Comparison of ENCODE assay signal across 7 cellular contexts in genomic region chr12:107929436-107929835, GRCh38.
DNase-seq lines count a peak whose midpoint lies in the region; ATAC-seq, FAIRE-seq and TF ChIP-seq lines count a peak whose summit lies in the region.

No MANE protein-coding gene starts in this region.

- no peak overlapping the region for H3K27ac Mint-ChIP-seq in progenitor cell of endocrine pancreas
- H3K27ac Mint-ChIP-seq in activated CD4-positive, alpha-beta T cell treated with anti-CD3 and anti-CD28 coated beads, Interleukin-2, amount 10 ng/mL, durations not matched to agents 24 days and 14 days: no peak overlapping the region

- DNase-seq in H54 (ENCODE audit: insufficient read length, low spot score) (peak; percentile 19), NCI-H69 (lab: John Stamatoyannopoulos, UW) (peak; percentile 71), cerebellar cortex (ENCODE audit: low spot score) (peak; percentile 56), progenitor cell of endocrine pancreas (ENCODE audit: low spot score, unreplicated experiment) (no peak), hepatic stellate cell (ENCODE audit: low spot score) (no peak)
- no peak for DNase-seq in activated CD4-positive, alpha-beta T cell treated with anti-CD3 and anti-CD28 coated beads, Interleukin-2, amount 10 ng/mL, durations not matched to agents 24 days and 14 days

- H3K4me1 Mint-ChIP-seq in progenitor cell of endocrine pancreas (ENCODE audit: low read depth): no peaks in the 10 kb centered on the region
- H3K4me1 Mint-ChIP-seq in activated CD4-positive, alpha-beta T cell treated with anti-CD3 and anti-CD28 coated beads, Interleukin-2, amount 10 ng/mL, durations not matched to agents 24 days and 14 days: no peaks in the 10 kb centered on the region

- no peak for TF ChIP-seq POLR2A in H54 (IDR thresholded peaks at IDR 0.05; ENCODE audit: low read depth, low read length)

- FAIRE-seq in H54 (lab: Jason Lieb, UNC): peak; percentile 36

- no peak for ATAC-seq in GM19023 (IDR thresholded peaks at IDR 0.05; ENCODE audit: unreplicated experiment)

- H3K4me3 Mint-ChIP-seq in progenitor cell of endocrine pancreas (ENCODE audit: low read depth): no peak overlapping the region
- H3K4me3 Mint-ChIP-seq in activated CD4-positive, alpha-beta T cell treated with anti-CD3 and anti-CD28 coated beads, Interleukin-2, amount 10 ng/mL, durations not matched to agents 24 days and 14 days: no peak overlapping the region

- H3K9me3 Mint-ChIP-seq in progenitor cell of endocrine pancreas (ENCODE audit: low read depth): no peaks in the 10 kb centered on the region
- H3K9me3 Mint-ChIP-seq in activated CD4-positive, alpha-beta T cell treated with anti-CD3 and anti-CD28 coated beads, Interleukin-2, amount 10 ng/mL, durations not matched to agents 24 days and 14 days: no peaks in the 10 kb centered on the region

- peaks cover 51% of the 10 kb centered on the region for H3K27me3 Mint-ChIP-seq in progenitor cell of endocrine pancreas
- H3K27me3 Mint-ChIP-seq in activated CD4-positive, alpha-beta T cell treated with anti-CD3 and anti-CD28 coated beads, Interleukin-2, amount 10 ng/mL, durations not matched to agents 24 days and 14 days: peaks cover 5% of the 10 kb centered on the region

- H3K36me3 Mint-ChIP-seq in progenitor cell of endocrine pancreas (ENCODE audit: insufficient read depth): no peaks in the 10 kb centered on the region
- H3K36me3 Mint-ChIP-seq in activated CD4-positive, alpha-beta T cell treated with anti-CD3 and anti-CD28 coated beads, Interleukin-2, amount 10 ng/mL, durations not matched to agents 24 days and 14 days (ENCODE audit: low read depth): no peaks in the 10 kb centered on the region

- TF ChIP-seq CTCF in progenitor cell of endocrine pancreas (IDR thresholded peaks at IDR 0.05; ENCODE audit: unreplicated experiment): peak; percentile 31

- intact Hi-C loops in activated CD4-positive, alpha-beta T cell treated with anti-CD3 and anti-CD28 coated beads, Interleukin-2, amount 10 ng/mL, durations not matched to agents 24 days and 14 days (cut with micrococcal nuclease): no loop called here

Comparison
In these comparisons a context has a peak if more than half of its experiments do, and no peak if none do; other contexts are left out.
1. DNase-seq: peak in H54 (single experiment), NCI-H69 (single experiment) and cerebellar cortex (single experiment); none in progenitor cell of endocrine pancreas (single experiment), activated CD4-positive, alpha-beta T cell treated with anti-CD3 and anti-CD28 coated beads, Interleukin-2, amount 10 ng/mL, durations not matched to agents 24 days and 14 days (single experiment) and hepatic stellate cell (single experiment).